ENCODE assay signal across 8 cellular contexts in the genomic region with DNA sequence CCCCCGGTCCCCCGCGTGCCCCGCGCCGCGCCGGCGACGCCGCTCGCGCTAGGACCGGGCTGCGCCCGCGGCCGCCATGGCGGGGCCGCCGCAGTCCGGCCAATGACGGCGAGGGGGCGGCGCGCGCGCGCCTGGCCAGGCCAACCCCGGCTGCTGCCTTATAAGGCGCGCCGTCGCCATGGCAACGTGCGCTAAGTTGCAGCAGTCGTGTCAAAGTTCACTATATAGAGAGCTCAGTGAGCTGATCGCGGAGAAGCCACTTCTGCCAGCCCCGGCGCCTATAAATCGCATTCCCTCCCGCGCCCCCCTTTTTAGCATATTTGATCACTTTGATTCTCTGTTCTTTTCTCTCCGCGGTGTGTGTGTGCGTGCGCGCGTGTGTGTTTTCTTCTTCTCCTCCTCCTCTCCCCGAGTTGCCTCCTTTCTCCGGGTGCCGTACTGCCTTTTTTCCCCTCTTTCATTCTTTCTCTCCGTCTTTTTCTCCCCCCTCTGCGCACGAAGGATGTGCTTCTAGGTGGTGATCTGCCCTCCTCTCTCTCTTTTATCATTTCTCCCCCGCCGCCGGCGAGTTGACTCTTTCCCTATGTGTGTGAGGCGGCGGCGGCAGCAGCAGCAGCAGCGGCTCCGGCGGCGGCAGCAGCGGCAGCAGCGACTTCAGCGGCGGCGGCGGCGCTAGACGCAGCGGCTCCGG. TPM values are rescaled to one million over a fixed set of nuclear protein-coding genes. Genes with fewer than 3 reads are reported as not detected.
DNase-seq lines count a peak whose midpoint lies in the region; ATAC-seq, FAIRE-seq and TF ChIP-seq lines count a peak whose summit lies in the region.

Gene NR2F2 (plus strand): TSS at position 251 of the 691 bp plus-strand sequence. CDS start 1,406 bp downstream, outside the sequence.

- BruUV-seq in Caco-2 (replicated peaks; lab: Mats Ljungman, UMichigan): no TSS peak

- H3K79me2 ChIP-seq in astrocyte (ENCODE audit: insufficient read depth, low read length): peaks cover 94% of the 10 kb centered on the region

- no peaks in the 10 kb centered on the region for H3K27me3 Mint-ChIP-seq in Caco-2 (ENCODE audit: insufficient read depth, unreplicated experiment)
- H3K27me3 Mint-ChIP-seq in astrocyte (ENCODE audit: low read depth, unreplicated experiment): peaks cover 23% of the 10 kb centered on the region

- intact Hi-C loops in Caco-2 (cut with micrococcal nuclease; ENCODE audit: unreplicated experiment) (loop anchor here (1.0 kb wide), 4 partner anchors 66 to 266 kb away; no protein-coding TSS in a partner anchor), left ventricle myocardium superior (cut with micrococcal nuclease) (no loop called here)

- H3K4me3 ChIP-seq in Caco-2 (ENCODE audit: low read depth, low read length): peak within 1 kb of the TSS; percentile 84
- H3K4me3 ChIP-seq in astrocyte (ENCODE audit: insufficient read depth, low read depth, low read length): peak within 1 kb of the TSS; percentile 99

- POLR2A ChIA-PET in Caco-2 (lab: Charles Lee): interaction anchor here (1.0 to 1.9 kb wide), 6 partner anchors 66 to 160 kb away, joined by 3 to 11 read pairs (median 6); no protein-coding TSS in a partner anchor

- peak within 1 kb of the TSS; percentile 93 for H3K4me2 ChIP-seq in astrocyte (ENCODE audit: low read length)

- peak; percentile 96 to 97 for DNase-seq in Caco-2
- DNase-seq in HuH-7.5 (ENCODE audit: low spot score): peak; percentile 99
- DNase-seq in astrocyte (ENCODE audit: low read depth): peak; percentile 97
- peak; percentile 99 for DNase-seq in left ventricle myocardium superior
- peak; percentile 94 for DNase-seq in pons (ENCODE audit: low spot score)
- DNase-seq in NK-92 treated with Interleukin-12 subunit alpha and Interleukin-12 subunit beta, amount 100 ng/mL, for 24 hours (lab: John Stamatoyannopoulos, UW): no peak

- H3K27ac Mint-ChIP-seq in Caco-2 (ENCODE audit: unreplicated experiment): peak within 1 kb of the TSS; percentile 84
- H3K27ac Mint-ChIP-seq in astrocyte (ENCODE audit: unreplicated experiment): peak within 1 kb of the TSS; percentile 97

- peak within 1 kb of the TSS; percentile 96 for H3K9ac ChIP-seq in astrocyte (ENCODE audit: low read length)

- H3K4me1 ChIP-seq in Caco-2: peaks cover 21% of the 10 kb centered on the region
- H3K4me1 ChIP-seq in astrocyte (ENCODE audit: insufficient read depth, low read length): peaks cover 6% of the 10 kb centered on the region

- H3K27me3 ChIP-seq in Caco-2 (replicated peaks; ENCODE audit: control insufficient read depth, insufficient read depth, low read length) (no peaks in the 10 kb centered on the region), astrocyte (ENCODE audit: insufficient read depth, low read length) (no peaks in the 10 kb centered on the region)

- H3K27ac ChIP-seq in astrocyte (ENCODE audit: low read depth, low read length): peak within 1 kb of the TSS; percentile 86

- peak; percentile 80 for ATAC-seq in GM21423 (IDR thresholded peaks at IDR 0.05; ENCODE audit: unreplicated experiment)
- peak; percentile 85 for ATAC-seq in left ventricle myocardium superior

- CTCF ChIA-PET in Caco-2 (lab: Charles Lee): no interaction called here

- H3K4me1 Mint-ChIP-seq in Caco-2 (ENCODE audit: low read depth, unreplicated experiment) (peaks cover 19% of the 10 kb centered on the region), astrocyte (ENCODE audit: low read depth, unreplicated experiment) (peaks cover 15% of the 10 kb centered on the region)

- H3K4me3 Mint-ChIP-seq in Caco-2 (ENCODE audit: unreplicated experiment) (peak within 1 kb of the TSS; percentile 83), astrocyte (ENCODE audit: unreplicated experiment) (peak within 1 kb of the TSS; percentile 98)

- H4K20me1 ChIP-seq in astrocyte (ENCODE audit: insufficient read depth, low read length): peaks cover 42% of the 10 kb centered on the region

- H3K9me3 ChIP-seq in Caco-2: no peaks in the 10 kb centered on the region
- no peaks in the 10 kb centered on the region for H3K9me3 ChIP-seq in astrocyte (ENCODE audit: insufficient read depth, low read depth, low read length)

- H3K36me3 ChIP-seq in Caco-2 (ENCODE audit: control insufficient read depth, insufficient read depth, low read length) (peaks cover 7% of the 10 kb centered on the region), astrocyte (ENCODE audit: insufficient read depth, low read length) (peaks cover 16% of the 10 kb centered on the region)

- H3K36me3 Mint-ChIP-seq in Caco-2 (ENCODE audit: insufficient read depth, unreplicated experiment) (peaks cover 99% of the 10 kb centered on the region), astrocyte (ENCODE audit: low read depth, unreplicated experiment) (peaks cover 23% of the 10 kb centered on the region)

- H3K9me3 Mint-ChIP-seq in Caco-2 (ENCODE audit: unreplicated experiment) (no peaks in the 10 kb centered on the region), astrocyte (ENCODE audit: unreplicated experiment) (no peaks in the 10 kb centered on the region)

- H2AFZ ChIP-seq in astrocyte (ENCODE audit: low read depth, low read length): no peak within 1 kb of the TSS

- TF ChIP-seq CTCF in Caco-2 (IDR thresholded peaks at IDR 0.05; ENCODE audit: insufficient read depth in 1 of 2, low read depth in 1 of 2, low read length in 1 of 2, severe bottlenecking in 1 of 2, unreplicated experiment in 1 of 2) (no peak), astrocyte (IDR thresholded peaks at IDR 0.05; ENCODE audit: insufficient read depth, low read depth, low read length) (no peak)

- FAIRE-seq in astrocyte (lab: Jason Lieb, UNC): no peak

TF ChIP-seq in PFSK-1, 5 proteins besides CTCF, POLR2A, EP300 and RAD21:
- TF ChIP-seq POLR2AphosphoS5 (IDR thresholded peaks at IDR 0.05; ENCODE audit: low read depth, low read length): peak; percentile 75; the same call in 1 of the 2 replicates
- no peak for TF ChIP-seq REST (IDR thresholded peaks at IDR 0.05; ENCODE audit: insufficient read depth in 1 of 2, low read depth in 2 of 2, low read length in 2 of 2)
- 0 out of 2 replicates have a peak, but pooled peaks have one; percentile 21 for TF ChIP-seq SIN3A (IDR thresholded peaks at IDR 0.05; ENCODE audit: borderline replicate concordance, insufficient read depth, low read length)
- TF ChIP-seq FOXP2 (optimal IDR thresholded peaks at IDR 0.05; ENCODE audit: borderline replicate concordance, extremely low read depth, extremely low read length, insufficient read depth): no peak
- peak; percentile 76; the same call in 1 of the 2 replicates for TF ChIP-seq TAF1 (IDR thresholded peaks at IDR 0.05; ENCODE audit: borderline replicate concordance, insufficient read depth, low read length)

RNA-seq across cellular contexts. Expression of gene NR2F2, which starts in this region (rescaled TPM):
- total RNA-seq in Caco-2 (2022) (134 and 140 TPM in 2 replicates), astrocyte (59.0 and 75.8 TPM in 2 replicates), left ventricle myocardium superior (18.0 TPM)
- polyA plus RNA-seq in PFSK-1 (2012; ENCODE audit: insufficient read length, low read depth): 63.0 TPM
